In the genomic region with DNA sequence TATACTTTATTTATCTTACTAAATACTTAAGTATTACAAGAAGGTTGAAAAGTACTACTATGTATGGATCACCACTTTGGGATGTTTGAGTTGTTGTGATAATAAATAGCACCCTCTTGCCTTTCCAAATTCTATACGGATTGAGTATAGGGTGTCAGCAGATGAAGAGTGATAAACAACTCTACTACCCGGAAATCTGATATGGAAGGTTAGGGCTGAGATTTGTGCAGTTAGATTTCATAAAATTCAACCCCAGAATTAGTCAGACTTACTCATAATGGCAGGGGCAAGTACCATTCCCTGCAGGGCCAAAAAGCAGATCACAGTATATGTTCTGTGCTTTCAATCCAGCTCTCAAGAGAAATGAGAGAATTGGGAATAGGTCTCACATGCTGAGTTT, we compare ENCODE assay signal across 17 cellular contexts.
"Had no signal": no experiment of that assay in that cellular context is flagged by ENCODE, and none has a peak within 500 bp of the region (broad histone marks: within the 10 kb centered on the region; RNA-seq: fewer than 3 reads in every experiment).

No MANE protein-coding gene starts in this region.

- DNase-seq: activated CD4-positive, alpha-beta T cell treated with anti-CD3 and anti-CD28 coated beads for 36 hours; activated CD4-positive, alpha-beta T cell treated with anti-CD3 and anti-CD28 coated beads, Interleukin-2, amount 50 U/mL, for 48 hours; activated gamma-delta T cell treated with Interleukin-2 at 50 U/mL for 16 hours; dermis blood vessel endothelial cell; effector memory CD8-positive, alpha-beta T cell; mesenchymal stem cell; mucosa of descending colon; naive B cell; retina; stimulated activated CD4-positive, alpha-beta T cell treated with anti-CD3 and anti-CD28 coated beads, Interleukin-12 subunit alpha, Interleukin-12 subunit beta, amount 100 ng/mL, for 4 hours; stimulated activated CD4-positive, alpha-beta T cell treated with anti-CD3 and anti-CD28 coated beads, Interleukin-1b, Interleukin-23, amount 100 ng/mL, for 48 hours; stimulated activated CD8-positive, alpha-beta memory T cell treated with anti-CD3 and anti-CD28 coated beads, Interleukin-4, amount 100 ng/mL, for 48 hours; stimulated activated naive CD4-positive, alpha-beta T cell had no signal

- H3K4me3 ChIP-seq: cardiac muscle cell, mucosa of descending colon had no signal

- H3K36me3 ChIP-seq: cardiac muscle cell had no signal

- H3K27ac ChIP-seq: cardiac muscle cell, epithelial cell of prostate had no signal

- H3K27me3 ChIP-seq: cardiac muscle cell had no signal

- ATAC-seq: activated CD4-positive, alpha-beta T cell treated with anti-CD3 and anti-CD28 coated beads for 36 hours; activated naive CD4-positive, alpha-beta T cell treated with anti-CD3 and anti-CD28 coated beads, Interleukin-2, amount 50 U/mL, for 72 hours; effector memory CD8-positive, alpha-beta T cell; mucosa of descending colon; WTC11 had no signal
